19 cellular contexts compared by ENCODE assay signal in the genomic region with DNA sequence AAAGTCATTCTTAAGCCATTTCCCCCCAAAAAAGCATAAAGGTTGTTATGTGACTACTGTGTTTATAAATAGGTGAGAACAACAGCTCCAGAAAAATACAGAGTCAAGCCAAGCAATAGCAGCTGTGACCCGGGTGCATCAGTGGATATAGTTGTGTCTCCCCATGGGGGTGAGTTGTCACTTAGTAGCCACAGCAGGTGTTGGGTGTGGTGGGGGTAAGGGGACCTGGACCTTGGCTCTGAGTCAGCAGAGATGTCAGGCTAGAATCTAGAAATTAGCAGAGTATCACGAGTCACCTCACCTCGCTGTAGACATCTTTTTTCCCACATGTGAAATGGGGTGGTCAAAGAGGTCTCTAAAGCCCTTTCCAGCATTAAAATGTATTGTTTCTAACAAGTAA. TPM values are rescaled to one million over a fixed set of nuclear protein-coding genes. Genes with fewer than 3 reads are reported as not detected.
DNase-seq lines count a peak whose midpoint lies in the region; ATAC-seq, FAIRE-seq and TF ChIP-seq lines count a peak whose summit lies in the region.
"Had no signal": no experiment of that assay in that cellular context is flagged by ENCODE, and none has a peak within 500 bp of the region (broad histone marks: within the 10 kb centered on the region; RNA-seq: fewer than 3 reads in every experiment).

No MANE protein-coding gene starts in this region.

- intact Hi-C loops in CD14-positive monocyte (cut with micrococcal nuclease) = no loop called here

- CTCF ChIA-PET in SK-N-SH (lab: Yijun Ruan, JAX) = no interaction called here

- no peak for TF ChIP-seq RAD21 in SK-N-SH (IDR thresholded peaks at IDR 0.05; ENCODE audit: low read length)

- H3K9me3 ChIP-seq in SK-N-SH = no peaks in the 10 kb centered on the region
- H3K9me3 ChIP-seq: BLaER1 treated with 17β-estradiol and CSF1 and Interleukin-3, amounts not matched to agents 10 nM and 100 nM had no signal

- H3K4me2 ChIP-seq in SK-N-SH = no peak overlapping the region
- H3K4me2 ChIP-seq: BLaER1 treated with 17β-estradiol and CSF1 and Interleukin-3, amounts not matched to agents 10 nM and 100 nM had no signal

- DNase-seq in SK-N-SH = no peak
- peak; percentile 41 for DNase-seq in RPMI7951 (ENCODE audit: low read depth)
- peak; percentile 13 for DNase-seq in glomerular visceral epithelial cell (ENCODE audit: extremely low spot score)
- DNase-seq in urothelium cell line (ENCODE audit: low spot score) = peak; percentile 2
- DNase-seq in CD14-positive monocyte (ENCODE audit: low spot score) = no peak
- DNase-seq in activated CD4-positive, CD25-positive, alpha-beta regulatory T cell treated with anti-CD3 and anti-CD28 coated beads, Interleukin-2, amount 50 U/mL, for 72 hours = no peak
- DNase-seq in RKO (ENCODE audit: low spot score) = no peak
- DNase-seq: 8988T, DND-41, GF-D8, GOT3, KBM-7, NCI-H187, NCI-H69 had no signal

- no peaks in the 10 kb centered on the region for H3K4me1 Mint-ChIP-seq in CD14-positive monocyte

- FAIRE-seq in urothelium cell line (lab: Jason Lieb, UNC) = no peak
- FAIRE-seq: GM12891, GM18507 had no signal

- no peaks in the 10 kb centered on the region for H3K9me2 ChIP-seq in SK-N-SH

- H3K79me2 ChIP-seq in SK-N-SH (ENCODE audit: insufficient read depth) = no peaks in the 10 kb centered on the region

- H2AFZ ChIP-seq in SK-N-SH (ENCODE audit: low read depth) = no peak overlapping the region

- H4K20me1 ChIP-seq in SK-N-SH (ENCODE audit: insufficient read depth) = no peaks in the 10 kb centered on the region

- peaks cover 70 to 72% of the 10 kb centered on the region in 2 donors for H3K36me3 Mint-ChIP-seq in CD14-positive monocyte

- H3K9me3 Mint-ChIP-seq in CD14-positive monocyte = no peaks in the 10 kb centered on the region

- TF ChIP-seq CTCF in SK-N-SH (IDR thresholded peaks at IDR 0.05) = no peak
- no peak for TF ChIP-seq CTCF in CD14-positive monocyte (IDR thresholded peaks at IDR 0.05)

- no peaks in the 10 kb centered on the region for H3K27me3 ChIP-seq in SK-N-SH (ENCODE audit: insufficient read depth)

- TF ChIP-seq EP300 in SK-N-SH (IDR thresholded peaks at IDR 0.05; ENCODE audit: borderline replicate concordance in 1 of 2, low read depth in 1 of 2, low read length in 1 of 2) = no peak

- H3K4me1 ChIP-seq in SK-N-SH (ENCODE audit: control insufficient read depth in 1 of 2, insufficient read depth in 2 of 2, low read depth in 1 of 2, low read length in 1 of 2) = peaks cover 5 to 9% of the 10 kb centered on the region in 2 experiments; a peak in 2 of 4 replicates
- H3K4me1 ChIP-seq: BLaER1 treated with 17β-estradiol and CSF1 and Interleukin-3, amounts not matched to agents 10 nM and 100 nM had no signal

- no peak overlapping the region for H3K4me3 ChIP-seq in SK-N-SH (ENCODE audit: low read depth in 2 of 2, low read length in 1 of 2)
- H3K4me3 ChIP-seq: BLaER1 treated with 17β-estradiol and CSF1 and Interleukin-3, amounts not matched to agents 10 nM and 100 nM; SK-N-MC had no signal

- WGBS in SK-N-SH (ENCODE audit: low lambda C conversion rate) = 38% methylated on average over 3 of the region's 3 CpGs

- no peak for ATAC-seq in SK-N-SH treated with all-trans-retinoic acid at 6 μM for 48 hours

- POLR2A ChIA-PET in SK-N-SH (lab: Yijun Ruan, JAX) = no interaction called here

- no peak overlapping the region for H3K27ac Mint-ChIP-seq in CD14-positive monocyte

- H3K9ac ChIP-seq in SK-N-SH = no peak overlapping the region
- H3K9ac ChIP-seq: BLaER1 treated with 17β-estradiol and CSF1 and Interleukin-3, amounts not matched to agents 10 nM and 100 nM had no signal

- H3F3A ChIP-seq in SK-N-SH (replicated peaks; ENCODE audit: insufficient read depth) = peaks cover 7% of the 10 kb centered on the region

- H3K36me3 ChIP-seq in SK-N-SH (replicated peaks in 1 of 2; ENCODE audit: control insufficient read depth in 1 of 2, insufficient read depth in 2 of 2, low read length in 1 of 2) = peaks cover 5 to 10% of the 10 kb centered on the region in 2 experiments

- H3K4me3 Mint-ChIP-seq in CD14-positive monocyte = no peak overlapping the region

- H3K27me3 Mint-ChIP-seq in CD14-positive monocyte (ENCODE audit: low read depth in 3 of 3) = no peaks in the 10 kb centered on the region

- peak overlapping the region; percentile 44 to 53; a peak in 3 of 4 replicates for H3K27ac ChIP-seq in SK-N-SH (ENCODE audit: low read depth in 2 of 2, low read length in 1 of 2)
- H3K27ac ChIP-seq: BLaER1 treated with 17β-estradiol and CSF1 and Interleukin-3, amounts not matched to agents 10 nM and 100 nM; SK-N-MC had no signal

TF ChIP-seq in SK-N-SH, 30 proteins besides CTCF, POLR2A, EP300 and RAD21:
- TF ChIP-seq TCF12 (IDR thresholded peaks at IDR 0.05) (no peak), RFX5 (IDR thresholded peaks at IDR 0.05; ENCODE audit: low read length) (no peak)

TF ChIP-seq in SK-N-SH treated with all-trans-retinoic acid at 6 μM for 48 hours, 23 proteins besides CTCF, POLR2A, EP300 and RAD21 (continues in another document):
- TF ChIP-seq PPARA (CRISPR knock-in tag; IDR thresholded peaks at IDR 0.05; ENCODE audit: borderline replicate concordance) (no peak), RARB (CRISPR knock-in tag; IDR thresholded peaks at IDR 0.05) (no peak), TOX (CRISPR knock-in tag; IDR thresholded peaks at IDR 0.05; ENCODE audit: borderline replicate concordance) (no peak), ZNF70 (CRISPR knock-in tag; IDR thresholded peaks at IDR 0.05) (no peak), ZFP3 (CRISPR knock-in tag; IDR thresholded peaks at IDR 0.05) (no peak), ESRRG (CRISPR knock-in tag; IDR thresholded peaks at IDR 0.05) (no peak), GLIS3 (CRISPR knock-in tag; IDR thresholded peaks at IDR 0.05) (no peak), ZFP30 (CRISPR knock-in tag; IDR thresholded peaks at IDR 0.05) (no peak), OSR1 (CRISPR knock-in tag; IDR thresholded peaks at IDR 0.05) (no peak), ARNTL (CRISPR knock-in tag; IDR thresholded peaks at IDR 0.05; ENCODE audit: borderline replicate concordance, low read depth) (no peak), ZNF565 (CRISPR knock-in tag; conservative IDR thresholded peaks at IDR 0.05; ENCODE audit: low read depth) (no peak)
- TF ChIP-seq, protein P1, sequence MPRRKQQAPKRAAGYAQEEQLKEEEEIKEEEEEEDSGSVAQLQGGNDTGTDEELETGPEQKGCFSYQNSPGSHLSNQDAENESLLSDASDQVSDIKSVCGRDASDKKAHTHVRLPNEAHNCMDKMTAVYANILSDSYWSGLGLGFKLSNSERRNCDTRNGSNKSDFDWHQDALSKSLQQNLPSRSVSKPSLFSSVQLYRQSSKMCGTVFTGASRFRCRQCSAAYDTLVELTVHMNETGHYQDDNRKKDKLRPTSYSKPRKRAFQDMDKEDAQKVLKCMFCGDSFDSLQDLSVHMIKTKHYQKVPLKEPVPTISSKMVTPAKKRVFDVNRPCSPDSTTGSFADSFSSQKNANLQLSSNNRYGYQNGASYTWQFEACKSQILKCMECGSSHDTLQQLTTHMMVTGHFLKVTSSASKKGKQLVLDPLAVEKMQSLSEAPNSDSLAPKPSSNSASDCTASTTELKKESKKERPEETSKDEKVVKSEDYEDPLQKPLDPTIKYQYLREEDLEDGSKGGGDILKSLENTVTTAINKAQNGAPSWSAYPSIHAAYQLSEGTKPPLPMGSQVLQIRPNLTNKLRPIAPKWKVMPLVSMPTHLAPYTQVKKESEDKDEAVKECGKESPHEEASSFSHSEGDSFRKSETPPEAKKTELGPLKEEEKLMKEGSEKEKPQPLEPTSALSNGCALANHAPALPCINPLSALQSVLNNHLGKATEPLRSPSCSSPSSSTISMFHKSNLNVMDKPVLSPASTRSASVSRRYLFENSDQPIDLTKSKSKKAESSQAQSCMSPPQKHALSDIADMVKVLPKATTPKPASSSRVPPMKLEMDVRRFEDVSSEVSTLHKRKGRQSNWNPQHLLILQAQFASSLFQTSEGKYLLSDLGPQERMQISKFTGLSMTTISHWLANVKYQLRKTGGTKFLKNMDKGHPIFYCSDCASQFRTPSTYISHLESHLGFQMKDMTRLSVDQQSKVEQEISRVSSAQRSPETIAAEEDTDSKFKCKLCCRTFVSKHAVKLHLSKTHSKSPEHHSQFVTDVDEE (CRISPR knock-in tag; IDR thresholded peaks at IDR 0.05) = no peak
- TF ChIP-seq, protein P2, sequence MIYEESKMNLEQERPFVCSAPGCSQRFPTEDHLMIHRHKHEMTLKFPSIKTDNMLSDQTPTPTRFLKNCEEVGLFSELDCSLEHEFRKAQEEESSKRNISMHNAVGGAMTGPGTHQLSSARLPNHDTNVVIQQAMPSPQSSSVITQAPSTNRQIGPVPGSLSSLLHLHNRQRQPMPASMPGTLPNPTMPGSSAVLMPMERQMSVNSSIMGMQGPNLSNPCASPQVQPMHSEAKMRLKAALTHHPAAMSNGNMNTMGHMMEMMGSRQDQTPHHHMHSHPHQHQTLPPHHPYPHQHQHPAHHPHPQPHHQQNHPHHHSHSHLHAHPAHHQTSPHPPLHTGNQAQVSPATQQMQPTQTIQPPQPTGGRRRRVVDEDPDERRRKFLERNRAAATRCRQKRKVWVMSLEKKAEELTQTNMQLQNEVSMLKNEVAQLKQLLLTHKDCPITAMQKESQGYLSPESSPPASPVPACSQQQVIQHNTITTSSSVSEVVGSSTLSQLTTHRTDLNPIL (CRISPR knock-in tag; IDR thresholded peaks at IDR 0.05; ENCODE audit: low read depth) = no peak

RNA-seq across cellular contexts. Expression of a gene that starts 42.4 kb away (rescaled TPM):
- polyA plus RNA-seq in SK-N-SH (2012; rRNA removed) (7.6 and 11.6 TPM in 2 replicates), CD14-positive monocyte (10 to 100 TPM; 45.7 to 51.6 TPM)
- 9.2 and 11.4 TPM in 2 replicates for polyA plus RNA-seq in SK-N-SH (2012; cell fraction: cytosol; rRNA removed)
- polyA plus RNA-seq in SK-N-SH (2012; cell fraction: nucleus; rRNA removed) = 11.7 and 28.5 TPM in 2 replicates
- 19.2 and 25.1 TPM in 2 replicates for total RNA-seq in RPMI7951 (2014; rRNA removed; shearing (Covaris generic))

RNA-seq across cellular contexts. Expression of a gene that starts 42.7 kb away (rescaled TPM):
- polyA plus RNA-seq in SK-N-SH (2012; rRNA removed) (0.81 and 1.2 TPM in 2 replicates), CD14-positive monocyte (1 to 10 TPM; 2.6 to 4.2 TPM)
- polyA plus RNA-seq in SK-N-SH (2012; cell fraction: cytosol; rRNA removed) = 0.94 and 1.1 TPM in 2 replicates
- polyA plus RNA-seq in SK-N-SH (2012; cell fraction: nucleus; rRNA removed) = 1.2 and 1.9 TPM in 2 replicates
- 13.1 and 16.2 TPM in 2 replicates for total RNA-seq in RPMI7951 (2014; rRNA removed; shearing (Covaris generic))

Comparison
In these comparisons a context has a peak if more than half of its experiments do, and no peak if none do; other contexts are left out.
1. DNase-seq: peak in RPMI7951 (single experiment), glomerular visceral epithelial cell (single experiment) and urothelium cell line (single experiment); none in SK-N-SH (single experiment), CD14-positive monocyte (single experiment), activated CD4-positive, CD25-positive, alpha-beta regulatory T cell treated with anti-CD3 and anti-CD28 coated beads, Interleukin-2, amount 50 U/mL, for 72 hours (single experiment) and RKO (single experiment).